ENCODE assay signal across 17 cellular contexts in the genomic region with DNA sequence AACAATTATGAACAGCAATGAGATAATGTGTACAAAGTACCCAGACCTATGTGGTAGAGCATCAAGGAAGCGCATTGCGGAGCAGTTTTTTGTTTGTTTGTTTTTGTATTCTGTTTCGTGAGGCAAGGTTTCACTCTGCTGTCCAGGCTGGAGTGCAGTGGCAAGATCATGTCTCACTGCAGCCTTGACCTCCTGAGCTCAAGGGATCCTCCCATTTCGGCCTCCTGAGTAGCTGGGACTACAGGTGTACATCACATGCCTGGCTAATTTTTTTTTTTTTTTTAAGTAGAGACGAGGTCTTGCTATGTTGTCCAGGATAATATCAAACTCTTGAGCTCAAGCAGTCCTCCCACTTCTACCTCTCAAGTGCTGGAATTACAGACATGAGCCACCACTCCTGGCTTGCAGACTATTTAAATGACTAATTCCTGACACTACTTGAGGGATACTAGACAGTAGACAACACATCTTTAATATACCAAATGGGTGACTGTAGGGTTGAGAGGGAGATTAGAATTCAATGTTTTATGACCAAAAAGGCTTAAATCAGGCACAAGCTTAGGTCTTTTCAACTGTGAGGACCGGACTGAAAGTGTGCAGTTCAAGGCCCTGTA. TPM values are rescaled to one million over a fixed set of nuclear protein-coding genes. Genes with fewer than 3 reads are reported as not detected.
"Had no signal": no experiment of that assay in that cellular context is flagged by ENCODE, and none has a peak within 500 bp of the region (broad histone marks: within the 10 kb centered on the region; RNA-seq: fewer than 3 reads in every experiment).

No MANE protein-coding gene starts in this region.

- H3K9me3 ChIP-seq: prostate gland, right lobe of liver, transverse colon had no signal

- H3K4me1 Mint-ChIP-seq: activated CD4-positive, alpha-beta T cell treated with anti-CD3 and anti-CD28 coated beads, Interleukin-2, amount 10 ng/mL, durations not matched to agents 24 days and 14 days; activated naive CD4-positive, alpha-beta T cell treated with anti-CD3 and anti-CD28 coated beads, Interleukin-2, amount 10 ng/mL, durations not matched to agents 7 days and 5 days; activated T-helper 17 cell treated with anti-CD3 and anti-CD28 coated beads, Interleukin-2, amount 50 U/mL, for 72 hours; immature natural killer cell; stimulated activated naive B cell treated with anti-CD40 and anti-IgM and Interleukin-4, amounts not matched to agents 10 μg/mL and 1 μg/mL and 100 μg/mL, for 72 hours; WTC11 had no signal

- H3K27ac ChIP-seq: prostate gland, right lobe of liver, transverse colon had no signal

- H3K36me3 ChIP-seq: prostate gland, right lobe of liver, transverse colon had no signal

- ATAC-seq: activated T-helper 17 cell treated with anti-CD3 and anti-CD28 coated beads, Interleukin-2, amount 50 U/mL, for 72 hours; effector memory CD8-positive, alpha-beta T cell; natural killer cell treated with Interleukin-12 subunit alpha and Interleukin-12 subunit beta and Interleukin-15 and Interleukin-18, amount 100 ng/mL, for 72 hours; right lobe of liver; stimulated activated naive B cell treated with anti-CD40 and anti-IgM and Interleukin-4, amounts not matched to agents 10 μg/mL and 1 μg/mL and 100 μg/mL, for 72 hours; WTC11 had no signal

- H3K4me3 Mint-ChIP-seq: activated CD4-positive, alpha-beta T cell treated with anti-CD3 and anti-CD28 coated beads, Interleukin-2, amount 10 ng/mL, durations not matched to agents 24 days and 14 days; activated naive CD4-positive, alpha-beta T cell treated with anti-CD3 and anti-CD28 coated beads, Interleukin-2, amount 10 ng/mL, durations not matched to agents 7 days and 5 days; activated T-helper 17 cell treated with anti-CD3 and anti-CD28 coated beads, Interleukin-2, amount 50 U/mL, for 72 hours; effector memory CD8-positive, alpha-beta T cell; immature natural killer cell; natural killer cell treated with Interleukin-12 subunit alpha and Interleukin-12 subunit beta and Interleukin-15 and Interleukin-18, amount 100 ng/mL, for 72 hours; stimulated activated naive B cell treated with anti-CD40 and anti-IgM and Interleukin-4, amounts not matched to agents 10 μg/mL and 1 μg/mL and 100 μg/mL, for 72 hours; T-helper 1 cell treated with Interleukin-12 subunit alpha and Interleukin-12 subunit beta and Interleukin-4 antibody, amounts not matched to agents 30 μg/mL and 1 μg/mL, for 36 hours; WTC11 had no signal

- DNase-seq: activated CD4-positive, alpha-beta T cell treated with anti-CD3 and anti-CD28 coated beads, Interleukin-2, amount 10 ng/mL, durations not matched to agents 24 days and 14 days; activated CD8-positive, alpha-beta memory T cell treated with anti-CD3 and anti-CD28 coated beads for 24 hours; activated naive CD4-positive, alpha-beta T cell treated with anti-CD3 and anti-CD28 coated beads, Interleukin-2, amount 10 ng/mL, durations not matched to agents 7 days and 5 days; effector memory CD8-positive, alpha-beta T cell; immature natural killer cell; nucleus accumbens; right lobe of liver; stimulated activated CD4-positive, alpha-beta T cell treated with anti-CD3 and anti-CD28 coated beads, Interleukin-2, amount 100 ng/mL, for 24 hours; stimulated activated naive B cell treated with anti-CD40 and anti-IgM and Interleukin-4, amounts not matched to agents 10 μg/mL and 1 μg/mL and 100 μg/mL, for 72 hours; transverse colon had no signal

- H3K27me3 ChIP-seq: right lobe of liver, transverse colon had no signal

- H3K4me3 ChIP-seq: prostate gland, right lobe of liver, transverse colon had no signal

- H3K27ac Mint-ChIP-seq: activated CD4-positive, alpha-beta T cell treated with anti-CD3 and anti-CD28 coated beads, Interleukin-2, amount 10 ng/mL, durations not matched to agents 24 days and 14 days; activated naive CD4-positive, alpha-beta T cell treated with anti-CD3 and anti-CD28 coated beads, Interleukin-2, amount 10 ng/mL, durations not matched to agents 7 days and 5 days; activated T-helper 17 cell treated with anti-CD3 and anti-CD28 coated beads, Interleukin-2, amount 50 U/mL, for 72 hours; effector memory CD8-positive, alpha-beta T cell; immature natural killer cell; natural killer cell treated with Interleukin-12 subunit alpha and Interleukin-12 subunit beta and Interleukin-15 and Interleukin-18, amount 100 ng/mL, for 72 hours; stimulated activated naive B cell treated with anti-CD40 and anti-IgM and Interleukin-4, amounts not matched to agents 10 μg/mL and 1 μg/mL and 100 μg/mL, for 72 hours; T-helper 1 cell treated with Interleukin-12 subunit alpha and Interleukin-12 subunit beta and Interleukin-4 antibody, amounts not matched to agents 30 μg/mL and 1 μg/mL, for 36 hours; WTC11 had no signal

- H3K4me1 ChIP-seq: prostate gland, right lobe of liver, transverse colon had no signal

- H3K9me3 Mint-ChIP-seq: activated CD4-positive, alpha-beta T cell treated with anti-CD3 and anti-CD28 coated beads, Interleukin-2, amount 10 ng/mL, durations not matched to agents 24 days and 14 days; activated naive CD4-positive, alpha-beta T cell treated with anti-CD3 and anti-CD28 coated beads, Interleukin-2, amount 10 ng/mL, durations not matched to agents 7 days and 5 days; activated T-helper 17 cell treated with anti-CD3 and anti-CD28 coated beads, Interleukin-2, amount 50 U/mL, for 72 hours; effector memory CD8-positive, alpha-beta T cell; stimulated activated naive B cell treated with anti-CD40 and anti-IgM and Interleukin-4, amounts not matched to agents 10 μg/mL and 1 μg/mL and 100 μg/mL, for 72 hours; T-helper 1 cell treated with Interleukin-12 subunit alpha and Interleukin-12 subunit beta and Interleukin-4 antibody, amounts not matched to agents 30 μg/mL and 1 μg/mL, for 36 hours had no signal

- H3K36me3 Mint-ChIP-seq: activated naive CD4-positive, alpha-beta T cell treated with anti-CD3 and anti-CD28 coated beads, Interleukin-2, amount 10 ng/mL, durations not matched to agents 7 days and 5 days; immature natural killer cell; natural killer cell treated with Interleukin-12 subunit alpha and Interleukin-12 subunit beta and Interleukin-15 and Interleukin-18, amount 100 ng/mL, for 72 hours; stimulated activated naive B cell treated with anti-CD40 and anti-IgM and Interleukin-4, amounts not matched to agents 10 μg/mL and 1 μg/mL and 100 μg/mL, for 72 hours; WTC11 had no signal

- H3K27me3 Mint-ChIP-seq: activated CD4-positive, alpha-beta T cell treated with anti-CD3 and anti-CD28 coated beads, Interleukin-2, amount 10 ng/mL, durations not matched to agents 24 days and 14 days; activated naive CD4-positive, alpha-beta T cell treated with anti-CD3 and anti-CD28 coated beads, Interleukin-2, amount 10 ng/mL, durations not matched to agents 7 days and 5 days; natural killer cell treated with Interleukin-12 subunit alpha and Interleukin-12 subunit beta and Interleukin-15 and Interleukin-18, amount 100 ng/mL, for 72 hours; stimulated activated naive B cell treated with anti-CD40 and anti-IgM and Interleukin-4, amounts not matched to agents 10 μg/mL and 1 μg/mL and 100 μg/mL, for 72 hours had no signal

RNA-seq across cellular contexts. Expression of gene OR51B4, which starts 12.7 kb away (rescaled TPM):
- total RNA-seq: activated CD4-positive, alpha-beta T cell treated with anti-CD3 and anti-CD28 coated beads, Interleukin-2, amount 10 ng/mL, durations not matched to agents 24 days and 14 days; activated T-helper 17 cell treated with anti-CD3 and anti-CD28 coated beads, Interleukin-2, amount 50 U/mL, for 72 hours; natural killer cell treated with Interleukin-12 subunit alpha and Interleukin-12 subunit beta and Interleukin-15 and Interleukin-18, amount 100 ng/mL, for 72 hours; prostate gland; right lobe of liver; subcutaneous adipose tissue; transverse colon; WTC11 had no signal
- polyA plus RNA-seq: adipose tissue, immature natural killer cell had no signal

RNA-seq across cellular contexts. Expression of gene HBE1, which starts 19.3 kb away (rescaled TPM):
- total RNA-seq: activated CD4-positive, alpha-beta T cell treated with anti-CD3 and anti-CD28 coated beads, Interleukin-2, amount 10 ng/mL, durations not matched to agents 24 days and 14 days; activated T-helper 17 cell treated with anti-CD3 and anti-CD28 coated beads, Interleukin-2, amount 50 U/mL, for 72 hours; natural killer cell treated with Interleukin-12 subunit alpha and Interleukin-12 subunit beta and Interleukin-15 and Interleukin-18, amount 100 ng/mL, for 72 hours; prostate gland; right lobe of liver; subcutaneous adipose tissue; transverse colon had no signal
- polyA plus RNA-seq: immature natural killer cell had no signal

RNA-seq across cellular contexts. Expression of gene HBG2, which starts 34.4 kb away (rescaled TPM):
- total RNA-seq: activated CD4-positive, alpha-beta T cell treated with anti-CD3 and anti-CD28 coated beads, Interleukin-2, amount 10 ng/mL, durations not matched to agents 24 days and 14 days; activated T-helper 17 cell treated with anti-CD3 and anti-CD28 coated beads, Interleukin-2, amount 50 U/mL, for 72 hours; natural killer cell treated with Interleukin-12 subunit alpha and Interleukin-12 subunit beta and Interleukin-15 and Interleukin-18, amount 100 ng/mL, for 72 hours; prostate gland; right lobe of liver; subcutaneous adipose tissue; transverse colon had no signal
- polyA plus RNA-seq: adipose tissue had no signal

RNA-seq across cellular contexts. Expression of gene OR51B2, which starts 35.1 kb away (rescaled TPM):
- total RNA-seq: activated CD4-positive, alpha-beta T cell treated with anti-CD3 and anti-CD28 coated beads, Interleukin-2, amount 10 ng/mL, durations not matched to agents 24 days and 14 days; natural killer cell treated with Interleukin-12 subunit alpha and Interleukin-12 subunit beta and Interleukin-15 and Interleukin-18, amount 100 ng/mL, for 72 hours; prostate gland; right lobe of liver; subcutaneous adipose tissue; transverse colon; WTC11 had no signal
- polyA plus RNA-seq: adipose tissue, immature natural killer cell had no signal

RNA-seq across cellular contexts. Expression of gene HBG1, which starts 39.4 kb away (rescaled TPM):
- total RNA-seq: activated CD4-positive, alpha-beta T cell treated with anti-CD3 and anti-CD28 coated beads, Interleukin-2, amount 10 ng/mL, durations not matched to agents 24 days and 14 days; activated T-helper 17 cell treated with anti-CD3 and anti-CD28 coated beads, Interleukin-2, amount 50 U/mL, for 72 hours; natural killer cell treated with Interleukin-12 subunit alpha and Interleukin-12 subunit beta and Interleukin-15 and Interleukin-18, amount 100 ng/mL, for 72 hours; prostate gland; right lobe of liver; subcutaneous adipose tissue; transverse colon had no signal
- polyA plus RNA-seq: adipose tissue, immature natural killer cell had no signal
